ENCODE assay signal across 19 cellular contexts in the genomic region with DNA sequence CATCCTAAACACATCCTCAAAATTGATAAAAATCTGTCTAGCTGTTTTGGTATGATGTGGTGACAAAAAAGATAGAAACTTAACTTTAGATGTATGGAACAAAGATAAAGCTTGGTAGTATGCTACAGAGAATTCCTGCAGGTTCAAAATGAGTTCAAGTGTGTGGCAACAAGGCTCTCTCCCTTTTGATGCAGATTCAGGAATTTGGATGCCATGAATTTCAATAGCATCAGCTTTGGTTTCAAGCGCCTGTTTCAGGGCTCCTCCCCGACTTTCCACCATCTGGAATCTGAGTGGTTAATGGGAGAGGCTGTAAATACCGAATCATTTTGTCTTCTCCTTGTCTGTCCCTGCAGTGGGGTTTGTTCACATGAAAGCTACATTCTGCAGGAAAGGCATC.
"Had no signal": no experiment of that assay in that cellular context is flagged by ENCODE, and none has a peak within 500 bp of the region (broad histone marks: within the 10 kb centered on the region; RNA-seq: fewer than 3 reads in every experiment).

No MANE protein-coding gene starts in this region.

- H3K36me3 ChIP-seq: heart left ventricle, right lobe of liver, spleen, tibial nerve had no signal

- H3K9me3 Mint-ChIP-seq: activated T-cell treated with anti-CD3 and anti-CD28 coated beads, Interleukin-2, amount 50 U/mL, for 4 hours; natural killer cell treated with Interleukin-12 subunit alpha and Interleukin-12 subunit beta and Interleukin-15 and Interleukin-18, amount 100 ng/mL, for 72 hours; stimulated activated naive B cell treated with anti-CD40 and anti-IgM and Interleukin-4, amounts not matched to agents 10 μg/mL and 1 μg/mL and 100 μg/mL, for 72 hours had no signal

- H3K9me3 ChIP-seq: heart left ventricle, mucosa of descending colon, psoas muscle, spleen, tibial nerve had no signal

- H3K4me3 Mint-ChIP-seq: activated naive CD8-positive, alpha-beta T cell; activated T-cell treated with anti-CD3 and anti-CD28 coated beads, Interleukin-2, amount 50 U/mL, for 4 hours; natural killer cell treated with Interleukin-12 subunit alpha and Interleukin-12 subunit beta and Interleukin-15 and Interleukin-18, amount 100 ng/mL, for 72 hours; stimulated activated naive B cell treated with anti-CD40 and anti-IgM and Interleukin-4, amounts not matched to agents 10 μg/mL and 1 μg/mL and 100 μg/mL, for 72 hours had no signal

- DNase-seq: activated CD4-positive, alpha-beta T cell treated with anti-CD3 and anti-CD28 coated beads, Interleukin-2, amount 50 U/mL, for 4 hours; activated CD4-positive, CD25-positive, alpha-beta regulatory T cell treated with anti-CD3 and anti-CD28 coated beads, Interleukin-2, amount 50 U/mL, for 72 hours; activated effector memory CD4-positive, alpha-beta T cell treated with anti-CD3 and anti-CD28 coated beads, Interleukin-2, amount 50 U/mL, for 16 hours; activated T-cell treated with anti-CD3 and anti-CD28 coated beads, Interleukin-2, amount 50 U/mL, for 4 hours; anterior cingulate cortex; dorsolateral prefrontal cortex; foreskin keratinocyte; heart left ventricle; mammary epithelial cell; mucosa of descending colon; psoas muscle; right lobe of liver; spleen; stimulated activated CD4-positive, alpha-beta T cell treated with anti-CD3 and anti-CD28 coated beads, Interleukin-1b, Interleukin-23, amount 100 ng/mL, for 48 hours; stimulated activated naive B cell treated with anti-CD40 and anti-IgM and Interleukin-4, amounts not matched to agents 10 μg/mL and 1 μg/mL and 100 μg/mL, for 72 hours had no signal

- H3K36me3 Mint-ChIP-seq: activated naive CD8-positive, alpha-beta T cell; natural killer cell treated with Interleukin-12 subunit alpha and Interleukin-12 subunit beta and Interleukin-15 and Interleukin-18, amount 100 ng/mL, for 72 hours; stimulated activated naive B cell treated with anti-CD40 and anti-IgM and Interleukin-4, amounts not matched to agents 10 μg/mL and 1 μg/mL and 100 μg/mL, for 72 hours had no signal

- H3K4me1 ChIP-seq: foreskin keratinocyte had no signal

- H3K27ac Mint-ChIP-seq: activated naive CD8-positive, alpha-beta T cell; natural killer cell treated with Interleukin-12 subunit alpha and Interleukin-12 subunit beta and Interleukin-15 and Interleukin-18, amount 100 ng/mL, for 72 hours; stimulated activated naive B cell treated with anti-CD40 and anti-IgM and Interleukin-4, amounts not matched to agents 10 μg/mL and 1 μg/mL and 100 μg/mL, for 72 hours had no signal

- H3K4me3 ChIP-seq: dorsolateral prefrontal cortex, heart left ventricle, mucosa of descending colon, psoas muscle, right lobe of liver, spleen, tibial nerve had no signal

- ATAC-seq: activated T-cell treated with anti-CD3 and anti-CD28 coated beads, Interleukin-2, amount 50 U/mL, for 4 hours; foreskin keratinocyte; heart left ventricle; left lobe of liver; mucosa of descending colon; natural killer cell treated with Interleukin-12 subunit alpha and Interleukin-12 subunit beta and Interleukin-15 and Interleukin-18, amount 100 ng/mL, for 72 hours; psoas muscle; right lobe of liver; stimulated activated naive B cell treated with anti-CD40 and anti-IgM and Interleukin-4, amounts not matched to agents 10 μg/mL and 1 μg/mL and 100 μg/mL, for 72 hours had no signal

- H3K27me3 ChIP-seq: foreskin keratinocyte, right lobe of liver, tibial nerve had no signal
